In the genomic region with DNA sequence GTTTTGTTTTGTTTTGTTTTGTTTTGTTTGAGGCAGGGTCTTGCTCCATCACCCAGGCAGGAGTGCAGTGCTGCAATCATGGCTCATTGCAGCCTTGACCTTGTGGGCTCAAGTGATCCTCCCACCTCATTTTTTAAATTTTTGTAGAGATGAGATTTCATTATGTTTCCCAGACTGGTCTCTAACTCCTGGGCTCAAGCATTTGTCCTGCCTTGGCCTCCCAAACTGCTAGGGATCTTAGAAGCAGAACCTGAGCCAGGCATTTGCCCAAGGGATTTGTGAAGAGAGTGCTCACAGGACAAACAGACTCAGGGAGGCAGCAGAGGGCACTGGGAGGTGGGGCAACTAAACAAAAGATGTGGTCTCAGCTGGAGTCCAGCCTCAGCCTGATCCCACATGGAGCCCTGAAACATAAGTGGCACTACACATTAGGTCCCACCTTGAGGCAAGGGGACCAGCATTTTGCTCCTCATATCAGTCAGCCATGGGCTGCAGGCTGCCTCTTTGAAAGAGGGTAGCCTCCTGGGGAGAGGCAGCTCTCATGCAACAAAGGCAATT, we compare ENCODE assay signal across 18 cellular contexts.
DNase-seq lines count a peak whose midpoint lies in the region; ATAC-seq and TF ChIP-seq lines count a peak whose summit lies in the region.
"Had no signal": no experiment of that assay in that cellular context is flagged by ENCODE, and none has a peak within 500 bp of the region (broad histone marks: within the 10 kb centered on the region; RNA-seq: fewer than 3 reads in every experiment).

No MANE protein-coding gene starts in this region.

- no peak overlapping the region for H3K9ac ChIP-seq in mesendoderm (ENCODE audit: low read length)
- H3K9ac ChIP-seq: KMS-11 had no signal

- no peak overlapping the region for H4K8ac ChIP-seq in mesendoderm (ENCODE audit: low read depth, low read length)

- no peaks in the 10 kb centered on the region for H3K36me3 ChIP-seq in mesendoderm (ENCODE audit: control insufficient read depth, insufficient read depth, low read length)
- H3K36me3 ChIP-seq: gastrocnemius medialis, thoracic aorta had no signal

- no peak overlapping the region for H4K5ac ChIP-seq in mesendoderm (ENCODE audit: low read length)

- POLR2A ChIA-PET in HEK293T (lab: Yijun Ruan, JAX), result no interaction called here

- H3K18ac ChIP-seq in mesendoderm (ENCODE audit: low read length), result no peak overlapping the region

- H3K79me1 ChIP-seq in mesendoderm (ENCODE audit: low read length), result no peaks in the 10 kb centered on the region

- H3K27ac ChIP-seq in mesendoderm (ENCODE audit: low read depth, low read length), result no peak overlapping the region
- H3K27ac ChIP-seq: gastrocnemius medialis, KMS-11, thoracic aorta had no signal

- no peak overlapping the region for H3K4me2 ChIP-seq in mesendoderm (ENCODE audit: low read length)
- H3K4me2 ChIP-seq: KMS-11 had no signal

- DNase-seq in EH (ENCODE audit: low read depth) (peak; percentile 10), NCI-H187 (lab: John Stamatoyannopoulos, UW) (peak; percentile 45 to 65), amniotic epithelial cell (ENCODE audit: low read depth) (peak; percentile 1), mesendoderm (peak; percentile 61), HEK293T (ENCODE audit: extremely low spot score) (no peak), NOMO-1 (lab: John Stamatoyannopoulos, UW; ENCODE audit: unreplicated experiment in 2 of 2) (no peak), NCI-H1930 (lab: John Stamatoyannopoulos, UW) (no peak)
- DNase-seq: activated T-cell treated with anti-CD3 and anti-CD28 coated beads, Interleukin-2, amount 50 U/mL, for 72 hours; DMS153; gastrocnemius medialis; left cardiac atrium; NCI-H1092; T1000 had no signal

- no peak overlapping the region for H2BK5ac ChIP-seq in mesendoderm (ENCODE audit: low read length)

- H3K79me2 ChIP-seq in mesendoderm (ENCODE audit: control insufficient read depth, insufficient read depth, low read length), result no peaks in the 10 kb centered on the region

- H2BK120ac ChIP-seq in mesendoderm (ENCODE audit: low read depth, low read length), result no peak overlapping the region

- H3K27me3 ChIP-seq in mesendoderm (ENCODE audit: insufficient read depth, low read length, poor library complexity), result no peaks in the 10 kb centered on the region
- H3K27me3 ChIP-seq: gastrocnemius medialis had no signal

- H3K23ac ChIP-seq in mesendoderm (ENCODE audit: low read length), result no peak overlapping the region

- H3K4me1 ChIP-seq in mesendoderm (ENCODE audit: control insufficient read depth, low read depth, low read length), result peaks cover 2% of the 10 kb centered on the region
- H3K4me1 ChIP-seq: gastrocnemius medialis had no signal

- no peak overlapping the region for H2AK5ac ChIP-seq in mesendoderm (ENCODE audit: low read length)

- no peak overlapping the region for H2BK15ac ChIP-seq in mesendoderm (replicated peaks; ENCODE audit: low read depth)

- peak overlapping the region; percentile 34 for H3K56ac ChIP-seq in mesendoderm (ENCODE audit: low read length)

- CTCF ChIA-PET in HEK293T (lab: Yijun Ruan, JAX), result no interaction called here

- no peak overlapping the region for H3K4ac ChIP-seq in mesendoderm (ENCODE audit: low read depth, low read length)

- ATAC-seq in HG02981 (IDR thresholded peaks at IDR 0.05; ENCODE audit: unreplicated experiment), result no peak
- ATAC-seq: activated naive CD4-positive, alpha-beta T cell treated with anti-CD3 and anti-CD28 coated beads, Interleukin-2, amount 50 U/mL, for 72 hours; activated T-cell treated with anti-CD3 and anti-CD28 coated beads, Interleukin-2, amount 50 U/mL, for 72 hours; gastrocnemius medialis; left cardiac atrium; stimulated activated memory B cell treated with anti-CD40 and anti-IgM and Interleukin-4, amounts not matched to agents 10 μg/mL and 1 μg/mL and 100 μg/mL, for 72 hours had no signal

- H3K4me3 ChIP-seq in mesendoderm (ENCODE audit: low read length), result no peak overlapping the region
- H3K4me3 ChIP-seq: gastrocnemius medialis, thoracic aorta had no signal

TF ChIP-seq in HEK293T, 16 proteins besides CTCF, POLR2A, EP300 and RAD21:
- no peak for TF ChIP-seq FOXM1 (IDR thresholded peaks at IDR 0.05; ENCODE audit: borderline replicate concordance)
- TF ChIP-seq BHLHE40 (IDR thresholded peaks at IDR 0.05; ENCODE audit: borderline replicate concordance), result no peak
- TF ChIP-seq FOXA1 (IDR thresholded peaks at IDR 0.05), result no peak
- no peak for TF ChIP-seq ARNT (IDR thresholded peaks at IDR 0.05)
- TF ChIP-seq SP1 (IDR thresholded peaks at IDR 0.05), result no peak
- TF ChIP-seq NFRKB (IDR thresholded peaks at IDR 0.05), result no peak
- TF ChIP-seq LEF1 (IDR thresholded peaks at IDR 0.05; ENCODE audit: borderline replicate concordance), result no peak
- no peak for TF ChIP-seq HDGF (IDR thresholded peaks at IDR 0.05; ENCODE audit: borderline replicate concordance)
- no peak for TF ChIP-seq CTBP1 (IDR thresholded peaks at IDR 0.05; ENCODE audit: borderline replicate concordance)
- TF ChIP-seq PKNOX1 (IDR thresholded peaks at IDR 0.05), result no peak
- no peak for TF ChIP-seq ELF4 (IDR thresholded peaks at IDR 0.05)
- no peak for TF ChIP-seq L3MBTL2 (conservative IDR thresholded peaks at IDR 0.05)
- TF ChIP-seq FOXK2 (IDR thresholded peaks at IDR 0.05), result no peak
- no peak for TF ChIP-seq SUZ12 (IDR thresholded peaks at IDR 0.05)
- TF ChIP-seq ZNF384 (IDR thresholded peaks at IDR 0.05), result no peak
- TF ChIP-seq TARDBP (IDR thresholded peaks at IDR 0.05), result no peak

Comparison
In these comparisons a context has a peak if more than half of its experiments do, and no peak if none do; other contexts are left out.
1. DNase-seq: peak in EH (single experiment), NCI-H187 (2 of 2), amniotic epithelial cell (single experiment) and mesendoderm (single experiment); none in HEK293T (single experiment), NOMO-1 (0 of 2) and NCI-H1930 (0 of 2).